1 cellular context compared by ENCODE assay signal in the genomic region with DNA sequence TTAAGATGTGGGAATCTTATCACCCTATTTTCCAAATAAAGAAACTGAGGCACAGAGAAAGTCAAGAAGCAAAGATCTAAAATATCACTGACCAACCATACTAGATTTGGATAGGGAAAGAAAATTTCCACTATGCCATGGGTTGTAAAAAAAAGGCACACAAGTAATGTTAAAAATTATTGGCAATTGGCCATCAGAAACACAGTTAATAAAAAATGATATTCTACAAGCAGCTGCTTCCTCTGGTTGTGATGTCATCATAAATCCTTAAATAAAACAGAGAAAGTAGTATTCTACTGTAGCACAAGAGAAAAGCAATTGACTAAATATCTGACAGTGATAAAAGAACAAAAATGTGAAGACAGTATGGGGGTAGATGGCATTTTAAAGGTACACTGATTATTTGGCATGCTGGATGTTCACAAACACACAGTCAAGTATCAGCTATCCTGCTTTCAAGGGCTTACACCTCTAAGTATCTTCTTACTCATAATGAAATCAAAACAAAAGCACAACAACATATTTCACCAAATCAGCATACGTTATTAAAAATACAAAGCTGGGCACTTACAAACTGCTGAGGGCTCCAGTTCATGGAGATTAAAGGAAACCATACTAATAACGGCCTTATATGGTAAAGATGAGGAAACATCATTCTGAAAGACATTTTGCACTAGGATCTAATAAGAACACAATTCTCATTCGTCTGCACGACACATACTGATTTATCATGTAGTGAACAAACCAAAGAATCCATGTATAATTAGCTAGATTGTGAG.
TF ChIP-seq lines count a peak whose summit lies in the region.

No MANE protein-coding gene starts in this region.

TF ChIP-seq in GM23338, 12 proteins besides CTCF, POLR2A, EP300 and RAD21 (continued from another document):
- TF ChIP-seq, protein P1, sequence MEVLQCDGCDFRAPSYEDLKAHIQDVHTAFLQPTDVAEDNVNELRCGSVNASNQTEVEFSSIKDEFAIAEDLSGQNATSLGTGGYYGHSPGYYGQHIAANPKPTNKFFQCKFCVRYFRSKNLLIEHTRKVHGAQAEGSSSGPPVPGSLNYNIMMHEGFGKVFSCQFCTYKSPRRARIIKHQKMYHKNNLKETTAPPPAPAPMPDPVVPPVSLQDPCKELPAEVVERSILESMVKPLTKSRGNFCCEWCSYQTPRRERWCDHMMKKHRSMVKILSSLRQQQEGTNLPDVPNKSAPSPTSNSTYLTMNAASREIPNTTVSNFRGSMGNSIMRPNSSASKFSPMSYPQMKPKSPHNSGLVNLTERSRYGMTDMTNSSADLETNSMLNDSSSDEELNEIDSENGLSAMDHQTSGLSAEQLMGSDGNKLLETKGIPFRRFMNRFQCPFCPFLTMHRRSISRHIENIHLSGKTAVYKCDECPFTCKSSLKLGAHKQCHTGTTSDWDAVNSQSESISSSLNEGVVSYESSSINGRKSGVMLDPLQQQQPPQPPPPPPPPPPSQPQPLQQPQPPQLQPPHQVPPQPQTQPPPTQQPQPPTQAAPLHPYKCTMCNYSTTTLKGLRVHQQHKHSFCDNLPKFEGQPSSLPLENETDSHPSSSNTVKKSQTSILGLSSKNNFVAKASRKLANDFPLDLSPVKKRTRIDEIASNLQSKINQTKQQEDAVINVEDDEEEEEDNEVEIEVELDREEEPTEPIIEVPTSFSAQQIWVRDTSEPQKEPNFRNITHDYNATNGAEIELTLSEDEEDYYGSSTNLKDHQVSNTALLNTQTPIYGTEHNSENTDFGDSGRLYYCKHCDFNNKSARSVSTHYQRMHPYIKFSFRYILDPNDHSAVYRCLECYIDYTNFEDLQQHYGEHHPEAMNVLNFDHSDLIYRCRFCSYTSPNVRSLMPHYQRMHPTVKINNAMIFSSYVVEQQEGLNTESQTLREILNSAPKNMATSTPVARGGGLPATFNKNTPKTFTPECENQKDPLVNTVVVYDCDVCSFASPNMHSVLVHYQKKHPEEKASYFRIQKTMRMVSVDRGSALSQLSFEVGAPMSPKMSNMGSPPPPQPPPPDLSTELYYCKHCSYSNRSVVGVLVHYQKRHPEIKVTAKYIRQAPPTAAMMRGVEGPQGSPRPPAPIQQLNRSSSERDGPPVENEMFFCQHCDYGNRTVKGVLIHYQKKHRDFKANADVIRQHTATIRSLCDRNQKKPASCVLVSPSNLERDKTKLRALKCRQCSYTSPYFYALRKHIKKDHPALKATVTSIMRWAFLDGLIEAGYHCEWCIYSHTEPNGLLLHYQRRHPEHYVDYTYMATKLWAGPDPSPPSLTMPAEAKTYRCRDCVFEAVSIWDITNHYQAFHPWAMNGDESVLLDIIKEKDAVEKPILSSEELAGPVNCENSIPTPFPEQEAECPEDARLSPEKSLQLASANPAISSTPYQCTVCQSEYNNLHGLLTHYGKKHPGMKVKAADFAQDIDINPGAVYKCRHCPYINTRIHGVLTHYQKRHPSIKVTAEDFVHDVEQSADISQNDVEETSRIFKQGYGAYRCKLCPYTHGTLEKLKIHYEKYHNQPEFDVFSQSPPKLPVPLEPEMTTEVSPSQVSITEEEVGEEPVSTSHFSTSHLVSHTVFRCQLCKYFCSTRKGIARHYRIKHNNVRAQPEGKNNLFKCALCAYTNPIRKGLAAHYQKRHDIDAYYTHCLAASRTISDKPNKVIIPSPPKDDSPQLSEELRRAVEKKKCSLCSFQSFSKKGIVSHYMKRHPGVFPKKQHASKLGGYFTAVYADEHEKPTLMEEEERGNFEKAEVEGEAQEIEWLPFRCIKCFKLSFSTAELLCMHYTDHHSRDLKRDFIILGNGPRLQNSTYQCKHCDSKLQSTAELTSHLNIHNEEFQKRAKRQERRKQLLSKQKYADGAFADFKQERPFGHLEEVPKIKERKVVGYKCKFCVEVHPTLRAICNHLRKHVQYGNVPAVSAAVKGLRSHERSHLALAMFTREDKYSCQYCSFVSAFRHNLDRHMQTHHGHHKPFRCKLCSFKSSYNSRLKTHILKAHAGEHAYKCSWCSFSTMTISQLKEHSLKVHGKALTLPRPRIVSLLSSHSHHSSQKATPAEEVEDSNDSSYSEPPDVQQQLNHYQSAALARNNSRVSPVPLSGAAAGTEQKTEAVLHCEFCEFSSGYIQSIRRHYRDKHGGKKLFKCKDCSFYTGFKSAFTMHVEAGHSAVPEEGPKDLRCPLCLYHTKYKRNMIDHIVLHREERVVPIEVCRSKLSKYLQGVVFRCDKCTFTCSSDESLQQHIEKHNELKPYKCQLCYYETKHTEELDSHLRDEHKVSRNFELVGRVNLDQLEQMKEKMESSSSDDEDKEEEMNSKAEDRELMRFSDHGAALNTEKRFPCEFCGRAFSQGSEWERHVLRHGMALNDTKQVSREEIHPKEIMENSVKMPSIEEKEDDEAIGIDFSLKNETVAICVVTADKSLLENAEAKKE (CRISPR knock-in tag; IDR thresholded peaks at IDR 0.05), result no peak
- TF ChIP-seq, protein P2, sequence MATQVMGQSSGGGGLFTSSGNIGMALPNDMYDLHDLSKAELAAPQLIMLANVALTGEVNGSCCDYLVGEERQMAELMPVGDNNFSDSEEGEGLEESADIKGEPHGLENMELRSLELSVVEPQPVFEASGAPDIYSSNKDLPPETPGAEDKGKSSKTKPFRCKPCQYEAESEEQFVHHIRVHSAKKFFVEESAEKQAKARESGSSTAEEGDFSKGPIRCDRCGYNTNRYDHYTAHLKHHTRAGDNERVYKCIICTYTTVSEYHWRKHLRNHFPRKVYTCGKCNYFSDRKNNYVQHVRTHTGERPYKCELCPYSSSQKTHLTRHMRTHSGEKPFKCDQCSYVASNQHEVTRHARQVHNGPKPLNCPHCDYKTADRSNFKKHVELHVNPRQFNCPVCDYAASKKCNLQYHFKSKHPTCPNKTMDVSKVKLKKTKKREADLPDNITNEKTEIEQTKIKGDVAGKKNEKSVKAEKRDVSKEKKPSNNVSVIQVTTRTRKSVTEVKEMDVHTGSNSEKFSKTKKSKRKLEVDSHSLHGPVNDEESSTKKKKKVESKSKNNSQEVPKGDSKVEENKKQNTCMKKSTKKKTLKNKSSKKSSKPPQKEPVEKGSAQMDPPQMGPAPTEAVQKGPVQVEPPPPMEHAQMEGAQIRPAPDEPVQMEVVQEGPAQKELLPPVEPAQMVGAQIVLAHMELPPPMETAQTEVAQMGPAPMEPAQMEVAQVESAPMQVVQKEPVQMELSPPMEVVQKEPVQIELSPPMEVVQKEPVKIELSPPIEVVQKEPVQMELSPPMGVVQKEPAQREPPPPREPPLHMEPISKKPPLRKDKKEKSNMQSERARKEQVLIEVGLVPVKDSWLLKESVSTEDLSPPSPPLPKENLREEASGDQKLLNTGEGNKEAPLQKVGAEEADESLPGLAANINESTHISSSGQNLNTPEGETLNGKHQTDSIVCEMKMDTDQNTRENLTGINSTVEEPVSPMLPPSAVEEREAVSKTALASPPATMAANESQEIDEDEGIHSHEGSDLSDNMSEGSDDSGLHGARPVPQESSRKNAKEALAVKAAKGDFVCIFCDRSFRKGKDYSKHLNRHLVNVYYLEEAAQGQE (IDR thresholded peaks at IDR 0.05; ENCODE audit: unreplicated experiment), result no peak
- no peak for TF ChIP-seq JUNB (IDR thresholded peaks at IDR 0.05; ENCODE audit: unreplicated experiment)
- no peak for TF ChIP-seq CREB1 (CRISPR knock-in tag; IDR thresholded peaks at IDR 0.05; ENCODE audit: low read depth)
- no peak for TF ChIP-seq EZH2phosphoT487 (IDR thresholded peaks at IDR 0.05; ENCODE audit: unreplicated experiment)
TF ChIP-seq in GM23338: peak in this region for 0.
